10 cellular contexts compared by ENCODE assay signal in the genomic region with DNA sequence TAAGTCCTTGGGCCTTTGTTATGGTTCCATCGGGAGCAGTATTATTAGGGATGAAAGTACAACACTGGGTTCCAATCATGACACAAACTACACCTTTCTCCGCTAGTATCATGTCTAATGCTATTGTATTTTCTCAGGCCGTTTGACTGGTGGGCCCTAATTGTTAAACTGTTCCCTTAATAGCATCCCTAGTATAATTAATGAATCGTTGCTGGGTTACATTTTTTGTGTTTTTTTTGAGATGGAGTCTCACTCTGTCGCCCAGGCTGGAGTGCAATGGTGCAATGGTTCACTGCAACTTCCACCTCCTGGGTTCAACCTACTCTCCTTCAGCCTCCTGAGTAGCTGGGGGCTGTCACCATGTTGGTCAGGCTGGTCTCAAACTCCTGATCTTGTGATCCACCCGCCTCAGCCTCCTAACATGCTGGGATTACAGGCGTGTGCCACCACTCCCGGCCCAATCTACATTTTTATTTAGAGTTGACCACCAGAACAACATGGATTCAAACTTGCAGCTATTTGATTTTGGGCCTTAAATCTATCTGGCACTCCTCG. TPM values are rescaled to one million over a fixed set of nuclear protein-coding genes. Genes with fewer than 3 reads are reported as not detected.
A peak's percentile ranks its signal among the peaks of the same experiment; 100 is the strongest.
DNase-seq lines count a peak whose midpoint lies in the region; ATAC-seq, FAIRE-seq and TF ChIP-seq lines count a peak whose summit lies in the region.
"Had no signal": no experiment of that assay in that cellular context is flagged by ENCODE, and none has a peak within 500 bp of the region (broad histone marks: within the 10 kb centered on the region; RNA-seq: fewer than 3 reads in every experiment).

No MANE protein-coding gene starts in this region.

- no peaks in the 10 kb centered on the region for H3K27me3 ChIP-seq in CD8-positive, alpha-beta T cell (ENCODE audit: insufficient read depth, low read length)
- H3K27me3 ChIP-seq in KMS-11 (ENCODE audit: insufficient read depth, low read depth) (no peaks in the 10 kb centered on the region), mammary epithelial cell (ENCODE audit: insufficient read depth, low read length) (no peaks in the 10 kb centered on the region), right cardiac atrium (ENCODE audit: control insufficient read depth, insufficient read depth) (no peaks in the 10 kb centered on the region)
- no peaks in the 10 kb centered on the region for H3K27me3 ChIP-seq in naive thymus-derived CD4-positive, alpha-beta T cell (ENCODE audit: control insufficient read depth in 2 of 2, insufficient read depth in 2 of 2, low read length in 2 of 2)

- no peak for TF ChIP-seq CTCF in CD8-positive, alpha-beta T cell (IDR thresholded peaks at IDR 0.05)
- TF ChIP-seq CTCF in KMS-11 (conservative IDR thresholded peaks at IDR 0.05; ENCODE audit: low read depth, low read length) (no peak), mammary epithelial cell (conservative IDR thresholded peaks at IDR 0.05 in 1 of 2, IDR thresholded peaks at IDR 0.05 in 1 of 2; ENCODE audit: extremely low read depth in 1 of 2, insufficient read depth in 1 of 2, low read depth in 1 of 2, low read length in 2 of 2) (no peak)

- no peaks in the 10 kb centered on the region for H3K27me3 Mint-ChIP-seq in CD8-positive, alpha-beta T cell (ENCODE audit: low read depth)
- H3K27me3 Mint-ChIP-seq in naive thymus-derived CD4-positive, alpha-beta T cell, result peaks cover 0 to 4% (median 0%) of the 10 kb centered on the region in 5 donors

- dilution Hi-C loops in mammary epithelial cell (cut with HindIII; ENCODE audit: low sequenced_read_pairs), result no loop called here

- no peak overlapping the region for H3K27ac ChIP-seq in CD8-positive, alpha-beta T cell (ENCODE audit: low read depth, low read length)
- H3K27ac ChIP-seq in KMS-11 (no peak overlapping the region), mammary epithelial cell (ENCODE audit: insufficient read depth, low read depth, low read length) (no peak overlapping the region), right cardiac atrium (ENCODE audit: low read length) (no peak overlapping the region)
- no peak overlapping the region for H3K27ac ChIP-seq in naive thymus-derived CD4-positive, alpha-beta T cell (ENCODE audit: low read depth, low read length)

- H3K36me3 ChIP-seq in CD8-positive, alpha-beta T cell (ENCODE audit: insufficient read depth, low read length), result peaks cover 73% of the 10 kb centered on the region
- H3K36me3 ChIP-seq in KMS-11 (ENCODE audit: insufficient read depth), result peaks cover 79% of the 10 kb centered on the region
- peaks cover 70% of the 10 kb centered on the region for H3K36me3 ChIP-seq in mammary epithelial cell (ENCODE audit: insufficient read depth, low read length)
- peaks cover 58 to 90% (median 67%) of the 10 kb centered on the region in 3 experiments for H3K36me3 ChIP-seq in naive thymus-derived CD4-positive, alpha-beta T cell (ENCODE audit: control insufficient read depth in 2 of 3, insufficient read depth in 3 of 3, low read length in 3 of 3)

- no peak for DNase-seq in CD8-positive, alpha-beta T cell
- DNase-seq in mammary epithelial cell (no peak), MV-4-11 (lab: John Stamatoyannopoulos, UW) (no peak), HTR-8/SVneo (ENCODE audit: insufficient read length, low spot score) (no peak), right cardiac atrium (no peak)
- no peak for DNase-seq in naive thymus-derived CD4-positive, alpha-beta T cell
- DNase-seq: cortex of kidney, NCI-H1417 treated with DMSO at 0.1 percent for 48 hours had no signal

- BruUV-seq in mammary epithelial cell (replicated peaks; lab: Mats Ljungman, UMichigan), result no TSS peak

- peaks cover 60% of the 10 kb centered on the region for H3K9me3 Mint-ChIP-seq in CD8-positive, alpha-beta T cell
- H3K9me3 Mint-ChIP-seq in naive thymus-derived CD4-positive, alpha-beta T cell, result peaks cover 21 to 89% (median 69%) of the 10 kb centered on the region in 11 donors

- CTCF ChIA-PET in CD8-positive, alpha-beta T cell (lab: Charles Lee), result interaction anchor here (1.2 to 2.4 kb wide), 5 partner anchors 10 to 52 kb away, joined by 3 to 10 read pairs (median 3); no protein-coding TSS in a partner anchor
- CTCF ChIA-PET in mammary epithelial cell (lab: Charles Lee; ENCODE audit: low non-redundant PET), result no interaction called here
- CTCF ChIA-PET in naive thymus-derived CD4-positive, alpha-beta T cell (lab: Charles Lee), result no interaction called here

- H3K79me2 ChIP-seq in KMS-11 (ENCODE audit: insufficient read depth, low read depth), result peaks cover 87% of the 10 kb centered on the region
- peaks cover 94% of the 10 kb centered on the region for H3K79me2 ChIP-seq in mammary epithelial cell (ENCODE audit: insufficient read depth, low read length)

- H3K4me3 Mint-ChIP-seq in CD8-positive, alpha-beta T cell, result peak overlapping the region; percentile 24
- H3K4me3 Mint-ChIP-seq in naive thymus-derived CD4-positive, alpha-beta T cell, result peak overlapping the region; percentile 26 to 100 (median 80)

- peaks cover 62% of the 10 kb centered on the region for H3K4me1 Mint-ChIP-seq in CD8-positive, alpha-beta T cell (ENCODE audit: low read depth)
- peaks cover 43 to 73% (median 69%) of the 10 kb centered on the region in 7 donors for H3K4me1 Mint-ChIP-seq in naive thymus-derived CD4-positive, alpha-beta T cell

- H3K9ac ChIP-seq in KMS-11 (no peak overlapping the region), mammary epithelial cell (ENCODE audit: insufficient read depth, low read length) (no peak overlapping the region)

- no peak for FAIRE-seq in HTR-8/SVneo (lab: Jason Lieb, UNC)

- in situ Hi-C loops in mammary epithelial cell (cut with MboI; ENCODE audit: low sequenced_read_pairs in 2 of 2), result no loop called here

- H3K27ac Mint-ChIP-seq in CD8-positive, alpha-beta T cell, result peak overlapping the region; percentile 80
- H3K27ac Mint-ChIP-seq in naive thymus-derived CD4-positive, alpha-beta T cell, result peak overlapping the region in 4 of 9 donors; percentile 18 to 56 (median 43)

- H3K36me3 Mint-ChIP-seq in CD8-positive, alpha-beta T cell, result peaks cover 92% of the 10 kb centered on the region
- H3K36me3 Mint-ChIP-seq in naive thymus-derived CD4-positive, alpha-beta T cell, result peaks cover 49 to 92% (median 82%) of the 10 kb centered on the region in 5 donors

- 78% methylated on average over 9 of the region's 9 CpGs for WGBS in mammary epithelial cell (ENCODE audit: low coverage, missing lambda C conversion rate)
- WGBS in right cardiac atrium, result 76% methylated on average over 9 of the region's 9 CpGs

- intact Hi-C loops in CD8-positive, alpha-beta T cell (cut with DNase I, micrococcal nuclease), result no loop called here
- intact Hi-C loops in mammary epithelial cell (cut with micrococcal nuclease), result no loop called here
- intact Hi-C loops in naive thymus-derived CD4-positive, alpha-beta T cell (cut with micrococcal nuclease), result no loop called here
- intact Hi-C loops in right cardiac atrium (cut with DNase I), result no loop called here

- peaks cover 48% of the 10 kb centered on the region for H3K9me3 ChIP-seq in CD8-positive, alpha-beta T cell (ENCODE audit: low read length)
- H3K9me3 ChIP-seq in mammary epithelial cell (replicated peaks; ENCODE audit: insufficient read depth, low read length) (no peaks in the 10 kb centered on the region), right cardiac atrium (ENCODE audit: control insufficient read depth, low read length) (peaks cover 13% of the 10 kb centered on the region)
- H3K9me3 ChIP-seq in naive thymus-derived CD4-positive, alpha-beta T cell (ENCODE audit: control insufficient read depth in 2 of 3, low read length in 3 of 3), result peaks cover 20 to 72% (median 46%) of the 10 kb centered on the region in 3 experiments

- H4K20me1 ChIP-seq in KMS-11 (ENCODE audit: insufficient read depth), result peaks cover 68% of the 10 kb centered on the region
- H4K20me1 ChIP-seq in mammary epithelial cell (ENCODE audit: insufficient read depth, low read length), result peaks cover 57% of the 10 kb centered on the region

- peaks cover 49% of the 10 kb centered on the region for H3K4me1 ChIP-seq in CD8-positive, alpha-beta T cell (ENCODE audit: insufficient read depth, low read length)
- peaks cover 49% of the 10 kb centered on the region for H3K4me1 ChIP-seq in KMS-11 (ENCODE audit: low read depth, poor library complexity, severe bottlenecking)
- H3K4me1 ChIP-seq in mammary epithelial cell (ENCODE audit: insufficient read depth, low read length), result peaks cover 57% of the 10 kb centered on the region
- peaks cover 27 to 48% of the 10 kb centered on the region in 2 donors for H3K4me1 ChIP-seq in naive thymus-derived CD4-positive, alpha-beta T cell (ENCODE audit: control insufficient read depth in 2 of 2, insufficient read depth in 2 of 2, low read length in 2 of 2)
- H3K4me1 ChIP-seq in right cardiac atrium (ENCODE audit: control insufficient read depth, insufficient read depth, low read length), result peaks cover 10% of the 10 kb centered on the region

- H3K4me2 ChIP-seq in KMS-11 (peak overlapping the region; percentile 62; the same call in 1 of the 2 replicates), mammary epithelial cell (ENCODE audit: insufficient read depth, low read depth, low read length) (peak overlapping the region; percentile 90)

- no peak overlapping the region for H3K4me3 ChIP-seq in CD8-positive, alpha-beta T cell (ENCODE audit: low read depth, low read length)
- H3K4me3 ChIP-seq in KMS-11 (IDR thresholded peaks at IDR 0.05; ENCODE audit: insufficient read depth, low read depth, low read length) (no peak overlapping the region), mammary epithelial cell (replicated peaks in 1 of 3; ENCODE audit: insufficient read depth in 1 of 3, low read depth in 2 of 3, low read length in 3 of 3) (peak overlapping the region in 2 of 3 experiments; percentile 85 to 90), right cardiac atrium (ENCODE audit: low read length) (no peak overlapping the region)
- peak overlapping the region; percentile 28 for H3K4me3 ChIP-seq in naive thymus-derived CD4-positive, alpha-beta T cell (ENCODE audit: low read length)

- H2AFZ ChIP-seq in KMS-11 (ENCODE audit: low read depth), result no peak overlapping the region
- H2AFZ ChIP-seq in mammary epithelial cell (ENCODE audit: low read depth, low read length), result no peak overlapping the region

- ATAC-seq in CD8-positive, alpha-beta T cell, result no peak
- ATAC-seq in naive thymus-derived CD4-positive, alpha-beta T cell, result no peak
- ATAC-seq in HG03045 (IDR thresholded peaks at IDR 0.05; ENCODE audit: unreplicated experiment) (no peak), right cardiac atrium (no peak)

- POLR2A ChIA-PET in CD8-positive, alpha-beta T cell (lab: Charles Lee), result interaction anchor here (0.8 to 4.4 kb wide), 8 partner anchors 9 to 93 kb away, joined by 3 to 35 read pairs (median 4); no protein-coding TSS in a partner anchor
- POLR2A ChIA-PET in naive thymus-derived CD4-positive, alpha-beta T cell (lab: Charles Lee), result interaction anchor here (1.2 to 2.0 kb wide), 5 partner anchors 9 to 235 kb away, joined by 3 to 7 read pairs (median 4); partner anchors contain the start of genes CSE1L and DDX27

RNA-seq across cellular contexts. Expression of gene ZNFX1, which starts 4.1 kb away (rescaled TPM):
- 10 to 100 TPM; 53.8 to 55.0 TPM for total RNA-seq in CD8-positive, alpha-beta T cell
- 10 to 100 TPM; 24.9 to 34.0 TPM for total RNA-seq in mammary epithelial cell
- polyA plus RNA-seq in mammary epithelial cell, result 6.3 TPM
- 54.2 TPM for polyA minus RNA-seq in mammary epithelial cell
- 10 to 100 TPM; 45.0 to 83.7 (median 62.2) TPM for total RNA-seq in naive thymus-derived CD4-positive, alpha-beta T cell
- polyA plus RNA-seq in naive thymus-derived CD4-positive, alpha-beta T cell, result 10 to 100 TPM; 34.5 to 79.5 TPM
- total RNA-seq in right cardiac atrium, result 10 to 100 TPM; 21.4 to 25.9 (median 23.2) TPM
- 7.9 TPM for polyA plus RNA-seq in right cardiac atrium

Comparison
In these comparisons a context has a peak if more than half of its experiments do, and no peak if none do; other contexts are left out.
1. H3K4me3 ChIP-seq: peak in mammary epithelial cell (2 of 3) and naive thymus-derived CD4-positive, alpha-beta T cell (single experiment); none in CD8-positive, alpha-beta T cell (single experiment), KMS-11 (single experiment) and right cardiac atrium (single experiment).